8 cellular contexts compared by ENCODE assay signal in the genomic region with DNA sequence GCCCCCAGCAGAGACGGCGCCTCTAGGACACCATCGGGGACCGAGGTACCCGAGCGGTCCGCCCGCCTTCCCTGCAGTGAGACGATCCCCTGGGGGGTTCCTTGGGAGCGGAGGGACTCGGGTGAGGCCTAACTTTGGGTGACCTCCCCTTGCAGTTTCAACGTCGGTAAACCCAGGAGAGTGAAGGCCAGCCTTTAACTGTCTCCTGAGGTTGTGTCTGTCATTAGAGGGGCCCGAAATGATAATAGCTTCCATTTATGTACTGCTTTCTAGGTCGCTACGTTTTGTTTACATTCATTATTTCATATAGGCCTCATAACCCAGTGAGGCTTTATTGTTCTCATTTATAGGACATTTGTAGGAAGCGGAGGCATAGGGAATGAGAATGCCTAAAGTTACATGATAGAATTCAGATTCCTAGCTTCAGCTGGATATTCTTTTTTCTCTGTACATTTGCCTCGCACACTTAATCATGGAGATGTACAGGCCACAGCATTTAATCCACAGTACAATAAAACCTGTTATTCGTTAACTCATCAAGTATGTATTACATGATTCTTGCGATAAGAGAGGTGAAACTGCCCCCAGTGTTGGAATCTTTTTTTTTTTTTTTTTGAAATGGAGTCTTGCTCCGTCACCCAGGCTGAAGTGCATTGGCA. TPM values are rescaled to one million over a fixed set of nuclear protein-coding genes. Genes with fewer than 3 reads are reported as not detected.
DNase-seq lines count a peak whose midpoint lies in the region; ATAC-seq and TF ChIP-seq lines count a peak whose summit lies in the region.

No MANE protein-coding gene starts in this region.

- H3K27me3 Mint-ChIP-seq in activated T-cell treated with anti-CD3 and anti-CD28 coated beads, Interleukin-2, amount 50 U/mL, for 72 hours (ENCODE audit: low read depth): no peaks in the 10 kb centered on the region

- peaks cover 62% of the 10 kb centered on the region for H3K79me2 ChIP-seq in DND-41 (ENCODE audit: insufficient read depth, low read length)

- H3K27me3 ChIP-seq in DND-41 (ENCODE audit: insufficient read depth, low read length, poor library complexity) (no peaks in the 10 kb centered on the region), HUES6 (ENCODE audit: control insufficient read depth, insufficient read depth, low read length) (no peaks in the 10 kb centered on the region), right cardiac atrium (ENCODE audit: control insufficient read depth, insufficient read depth) (no peaks in the 10 kb centered on the region)

- no peak for TF ChIP-seq CTCF in DND-41 (IDR thresholded peaks at IDR 0.05; ENCODE audit: borderline replicate concordance, extremely low read depth, low read length, poor library complexity, severe bottlenecking)

- peaks cover 9% of the 10 kb centered on the region; the same call in 1 of the 2 replicates for H4K20me1 ChIP-seq in DND-41 (ENCODE audit: insufficient read depth, low read length)

- H3K4me2 ChIP-seq in DND-41 (ENCODE audit: insufficient read depth, low read length): peak overlapping the region; percentile 68

- H3K36me3 ChIP-seq in DND-41 (ENCODE audit: insufficient read depth, low read length) (peaks cover 64% of the 10 kb centered on the region), HUES6 (ENCODE audit: control insufficient read depth, insufficient read depth, low read length) (peaks cover 61% of the 10 kb centered on the region)

- no peaks in the 10 kb centered on the region for H3K9me3 Mint-ChIP-seq in activated T-cell treated with anti-CD3 and anti-CD28 coated beads, Interleukin-2, amount 50 U/mL, for 72 hours

- DNase-seq in DND-41 (no peak), right cardiac atrium (no peak), skeletal muscle cell (ENCODE audit: low read depth) (no peak), NCI-H2196 treated with DMSO at 0.1 percent for 48 hours (lab: John Stamatoyannopoulos, UW; ENCODE audit: unreplicated experiment) (no peak)
- no peak for DNase-seq in activated T-cell treated with anti-CD3 and anti-CD28 coated beads, Interleukin-2, amount 50 U/mL, for 72 hours
- no peak for DNase-seq in activated effector memory CD4-positive, alpha-beta T cell treated with Interleukin-2 at 50 U/mL for 16 hours

- H3K27ac Mint-ChIP-seq in activated T-cell treated with anti-CD3 and anti-CD28 coated beads, Interleukin-2, amount 50 U/mL, for 72 hours: peak overlapping the region; percentile 79

- peak overlapping the region; percentile 96 for H3K9ac ChIP-seq in DND-41 (ENCODE audit: low read depth, low read length)
- peak overlapping the region; percentile 96 for H3K9ac ChIP-seq in HUES6 (ENCODE audit: low read length)

- peak overlapping the region; percentile 95 for H2AFZ ChIP-seq in DND-41 (ENCODE audit: low read depth, low read length)

- H3K4me3 Mint-ChIP-seq in activated T-cell treated with anti-CD3 and anti-CD28 coated beads, Interleukin-2, amount 50 U/mL, for 72 hours: peak overlapping the region; percentile 82 to 93

- H3K4me1 Mint-ChIP-seq in activated T-cell treated with anti-CD3 and anti-CD28 coated beads, Interleukin-2, amount 50 U/mL, for 72 hours (ENCODE audit: low read depth): peaks cover 22% of the 10 kb centered on the region

- H3K27ac ChIP-seq in DND-41 (ENCODE audit: low read length): peak overlapping the region; percentile 95
- peak overlapping the region; percentile 95 for H3K27ac ChIP-seq in HUES6 (ENCODE audit: low read depth, low read length)
- peak overlapping the region; percentile 81 for H3K27ac ChIP-seq in right cardiac atrium (ENCODE audit: low read length)

- intact Hi-C loops in right cardiac atrium (cut with DNase I): no loop called here

- H3K9me3 ChIP-seq in DND-41 (ENCODE audit: insufficient read depth, low read length, severe bottlenecking): no peaks in the 10 kb centered on the region
- H3K9me3 ChIP-seq in HUES6 (ENCODE audit: control insufficient read depth, insufficient read depth, low read depth, low read length): no peaks in the 10 kb centered on the region
- H3K9me3 ChIP-seq in right cardiac atrium (ENCODE audit: control insufficient read depth, low read length): no peaks in the 10 kb centered on the region

- H3K36me3 Mint-ChIP-seq in activated T-cell treated with anti-CD3 and anti-CD28 coated beads, Interleukin-2, amount 50 U/mL, for 72 hours (ENCODE audit: insufficient read depth in 2 of 2): peaks cover 0 to 9% of the 10 kb centered on the region in 2 donors

- H3K4me1 ChIP-seq in DND-41 (ENCODE audit: insufficient read depth, low read length): peaks cover 32% of the 10 kb centered on the region
- peaks cover 12% of the 10 kb centered on the region for H3K4me1 ChIP-seq in HUES6 (ENCODE audit: control insufficient read depth, insufficient read depth, low read length)
- H3K4me1 ChIP-seq in right cardiac atrium (ENCODE audit: control insufficient read depth, insufficient read depth, low read length): no peaks in the 10 kb centered on the region

- H3K4me3 ChIP-seq in DND-41 (ENCODE audit: low read depth in 1 of 2, low read length in 2 of 2) (peak overlapping the region; percentile 94 to 98; a peak in 3 of 4 replicates), HUES6 (ENCODE audit: low read depth, low read length) (peak overlapping the region; percentile 99), right cardiac atrium (ENCODE audit: low read length) (peak overlapping the region; percentile 73), skeletal muscle cell (ENCODE audit: low read depth, low read length) (peak overlapping the region; percentile 95)

- WGBS in right cardiac atrium: 19% methylated on average over 21 of the region's 21 CpGs

- ATAC-seq in DND-41 (ENCODE audit: insufficient read depth, low read depth) (no peak), right cardiac atrium (no peak), GM21717 (IDR thresholded peaks at IDR 0.05; ENCODE audit: unreplicated experiment) (no peak)
- no peak for ATAC-seq in activated T-cell treated with anti-CD3 and anti-CD28 coated beads, Interleukin-2, amount 50 U/mL, for 72 hours (replicated peaks in 1 of 2)

RNA-seq across cellular contexts. Expression of gene C6orf136, which starts 1.0 kb away (rescaled TPM):
- total RNA-seq in activated T-cell treated with anti-CD3 and anti-CD28 coated beads, Interleukin-2, amount 50 U/mL, for 72 hours: 10 to 100 TPM; 25.8 to 36.0 TPM
- total RNA-seq in right cardiac atrium: 10 to 100 TPM; 37.9 to 53.0 (median 45.5) TPM
- 46.3 TPM for polyA plus RNA-seq in right cardiac atrium

RNA-seq across cellular contexts. Expression of gene ATAT1, which starts 21.3 kb away (rescaled TPM):
- 10 to 100 TPM in 1 of 2 donors, 1 to 10 TPM in 1; 8.3 to 14.2 TPM for total RNA-seq in activated T-cell treated with anti-CD3 and anti-CD28 coated beads, Interleukin-2, amount 50 U/mL, for 72 hours
- 1 to 10 TPM; 2.6 to 3.5 (median 3.2) TPM for total RNA-seq in right cardiac atrium
- polyA plus RNA-seq in right cardiac atrium: 2.8 TPM

RNA-seq across cellular contexts. Expression of gene DHX16, which starts 24.9 kb away (rescaled TPM):
- total RNA-seq in activated T-cell treated with anti-CD3 and anti-CD28 coated beads, Interleukin-2, amount 50 U/mL, for 72 hours: 10 to 100 TPM; 39.2 to 43.0 TPM
- total RNA-seq in right cardiac atrium: 10 to 100 TPM; 18.2 to 23.4 (median 20.4) TPM
- polyA plus RNA-seq in right cardiac atrium: 17.0 TPM

RNA-seq across cellular contexts. Expression of gene MRPS18B, which starts 30.3 kb away (rescaled TPM):
- 100 to 1,000 TPM; 109 to 132 TPM for total RNA-seq in activated T-cell treated with anti-CD3 and anti-CD28 coated beads, Interleukin-2, amount 50 U/mL, for 72 hours
- 10 to 100 TPM; 60.2 to 77.5 (median 72.0) TPM for total RNA-seq in right cardiac atrium
- polyA plus RNA-seq in right cardiac atrium: 97.6 TPM

RNA-seq across cellular contexts. Expression of gene PPP1R10, which starts 30.9 kb away (rescaled TPM):
- 100 to 1,000 TPM; 138 to 154 TPM for total RNA-seq in activated T-cell treated with anti-CD3 and anti-CD28 coated beads, Interleukin-2, amount 50 U/mL, for 72 hours
- total RNA-seq in right cardiac atrium: 10 to 100 TPM; 36.5 to 46.6 (median 43.4) TPM
- 16.0 TPM for polyA plus RNA-seq in right cardiac atrium
